ENCODE assay signal across 22 cellular contexts in genomic region chr15:45183001-45183400, GRCh38. TPM values are rescaled to one million over a fixed set of nuclear protein-coding genes. Genes with fewer than 3 reads are reported as not detected.
DNase-seq lines count a peak whose midpoint lies in the region; ATAC-seq, FAIRE-seq and TF ChIP-seq lines count a peak whose summit lies in the region.
"Had no signal": no experiment of that assay in that cellular context is flagged by ENCODE, and none has a peak within 500 bp of the region (broad histone marks: within the 10 kb centered on the region; RNA-seq: fewer than 3 reads in every experiment).

No MANE protein-coding gene starts in this region.

- no peaks in the 10 kb centered on the region for H3K9me3 ChIP-seq in K562 (replicated peaks; ENCODE audit: control insufficient read depth, insufficient read depth, low read depth, low read length)
- H3K9me3 ChIP-seq: HAP-1, right atrium auricular region, uterus had no signal

- intact Hi-C loops in K562 (cut with micrococcal nuclease) (no loop called here), Right ventricle myocardium inferior (cut with DNase I) (no loop called here), sciatic nerve (cut with DNase I) (no loop called here)

- ATAC-seq in K562 = peak; percentile 61
- ATAC-seq in HG03159 (IDR thresholded peaks at IDR 0.05; ENCODE audit: unreplicated experiment) = no peak
- ATAC-seq in Right ventricle myocardium inferior = no peak
- no peak for ATAC-seq in sciatic nerve
- ATAC-seq: GM12878, left colon had no signal

- TF ChIP-seq CTCF in K562 (IDR thresholded peaks at IDR 0.05 in 2 of 3, conservative IDR thresholded peaks at IDR 0.05 in 1 of 3; ENCODE audit: insufficient read depth in 2 of 3, low read depth in 1 of 3, low read length in 3 of 3) = peak; percentile 29 to 42 (median 32); a peak in 4 of 6 replicates
- no peak for TF ChIP-seq CTCF in progenitor cell of endocrine pancreas (IDR thresholded peaks at IDR 0.05; ENCODE audit: unreplicated experiment)

- H3K27ac ChIP-seq in K562 (ENCODE audit: extremely low read depth, low read depth, low read length) = no peak overlapping the region
- H3K27ac ChIP-seq: hepatocyte, right atrium auricular region, uterus had no signal

- H3K4me1 Mint-ChIP-seq in progenitor cell of endocrine pancreas (ENCODE audit: low read depth) = peaks cover 46% of the 10 kb centered on the region

- no peak overlapping the region for H3K4me3 Mint-ChIP-seq in progenitor cell of endocrine pancreas (ENCODE audit: low read depth)

- no peaks in the 10 kb centered on the region for H3K9me1 ChIP-seq in K562 (ENCODE audit: control insufficient read depth, insufficient read depth, low read length)

- in situ Hi-C loops in KBM-7 (cut with MboI; ENCODE audit: low pct_unique_long_range_greater_than_20kb, low sequenced_read_pairs) (no loop called here), K562 (cut with MboI) (loop anchor here (25.0 kb wide), 1 partner anchor 429 kb away; no protein-coding TSS in a partner anchor)

- no peaks in the 10 kb centered on the region for H3K36me3 ChIP-seq in K562 (ENCODE audit: control insufficient read depth, insufficient read depth, low read length)
- H3K36me3 ChIP-seq: HAP-1, right atrium auricular region, uterus had no signal

- FAIRE-seq in K562 (lab: Jason Lieb, UNC) = peak; percentile 86
- FAIRE-seq: G401.6, GM12878, HTR-8/SVneo had no signal

- H3K4me2 ChIP-seq in K562 (ENCODE audit: insufficient read depth, low read length) = no peak overlapping the region; the same call in 1 of the 2 replicates
- H3K4me2 ChIP-seq: hepatocyte had no signal

- H3K27ac Mint-ChIP-seq in progenitor cell of endocrine pancreas = peak overlapping the region; percentile 87

- peak; percentile 55 for DNase-seq in activated effector memory CD4-positive, alpha-beta T cell treated with anti-CD3 and anti-CD28 coated beads, Interleukin-2, amount 50 U/mL, for 16 hours
- DNase-seq in activated effector memory CD4-positive, alpha-beta T cell treated with Interleukin-2 at 50 U/mL for 16 hours = no peak
- peak; percentile 26 for DNase-seq in KBM-7
- peak in 1 of 4 experiments; percentile 45 for DNase-seq in K562 (ENCODE audit: extremely low read depth in 1 of 4, low spot score in 3 of 4)
- DNase-seq in progenitor cell of endocrine pancreas (ENCODE audit: low spot score, unreplicated experiment) = no peak
- no peak for DNase-seq in Right ventricle myocardium inferior (ENCODE audit: missing footprints)
- no peak for DNase-seq in sciatic nerve (ENCODE audit: low spot score)
- DNase-seq: activated CD4-positive, alpha-beta T cell treated with anti-CD3 and anti-CD28 coated beads for 48 hours; effector CD4-positive, alpha-beta T cell; left colon; NCI-H2171; nucleus accumbens; T-helper 9 cell; uterus had no signal

- no peak overlapping the region for H3K4me3 ChIP-seq in K562
- H3K4me3 ChIP-seq: GM12878, HAP-1, hepatocyte, right atrium auricular region, uterus had no signal

- no peak overlapping the region for H3K9ac ChIP-seq in K562 (ENCODE audit: insufficient read depth in 1 of 2, low read depth in 2 of 2, low read length in 2 of 2)

- H3K36me3 Mint-ChIP-seq in progenitor cell of endocrine pancreas (ENCODE audit: insufficient read depth) = peaks cover 8% of the 10 kb centered on the region

- POLR2A ChIA-PET in K562 (lab: Yijun Ruan, JAX) = interaction anchor here (0.6 to 2.8 kb wide), 3 partner anchors 16 to 31 kb away, joined by 3 to 8 read pairs (median 3); no protein-coding TSS in a partner anchor

- BruUV-seq in K562 (replicated peaks; lab: Mats Ljungman, UMichigan) = no TSS peak

- WGBS in K562 (ENCODE audit: insufficient coverage, low coverage, missing lambda C conversion rate) = 5% methylated on average over 1 of the region's 1 CpG

- CTCF ChIA-PET in K562 (lab: Yijun Ruan, JAX; ENCODE audit: low intra/inter-chr PET ratio) = no interaction called here

- no peaks in the 10 kb centered on the region for H3K79me2 ChIP-seq in K562 (ENCODE audit: control insufficient read depth, insufficient read depth, low read length)

- TF ChIP-seq POLR2A in K562 (conservative IDR thresholded peaks at IDR 0.05) = no peak

- no peak for TF ChIP-seq EP300 in K562 (IDR thresholded peaks at IDR 0.05; ENCODE audit: low read length)

- H3K27me3 Mint-ChIP-seq in progenitor cell of endocrine pancreas = no peaks in the 10 kb centered on the region

- no peak overlapping the region for H2AFZ ChIP-seq in K562 (ENCODE audit: low read depth, low read length)
- H2AFZ ChIP-seq: hepatocyte had no signal

- H4K20me1 ChIP-seq in K562 (replicated peaks; ENCODE audit: control insufficient read depth, insufficient read depth, low read length) = no peaks in the 10 kb centered on the region

- no peaks in the 10 kb centered on the region for H3K9me3 Mint-ChIP-seq in progenitor cell of endocrine pancreas (ENCODE audit: low read depth)

- no peaks in the 10 kb centered on the region for H3K27me3 ChIP-seq in K562 (ENCODE audit: control insufficient read depth in 2 of 2, insufficient read depth in 2 of 2, low read length in 2 of 2)
- H3K27me3 ChIP-seq: hepatocyte, right atrium auricular region, uterus had no signal

- peak in 1 of 2 experiments; percentile 23; a peak in 2 of 4 replicates for TF ChIP-seq RAD21 in K562 (CRISPR knock-in tag; conservative IDR thresholded peaks at IDR 0.05 in 1 of 2, IDR thresholded peaks at IDR 0.05 in 1 of 2)

- peaks cover 9 to 18% of the 10 kb centered on the region in 2 experiments; a peak in 3 of 5 replicates for H3K4me1 ChIP-seq in K562 (replicated peaks in 1 of 2; ENCODE audit: control insufficient read depth in 2 of 2, insufficient read depth in 2 of 2, low read length in 2 of 2)
- H3K4me1 ChIP-seq: uterus had no signal

RNA-seq across cellular contexts. Expression of gene SHF, which starts 4.8 kb away (rescaled TPM):
- 3.0 and 6.7 TPM in 2 replicates for total RNA-seq in K562 (2011; cell fraction: chromatin; rRNA removed; ENCODE audit: low replicate concordance)
- total RNA-seq in K562 (2011; cell fraction: nucleolus; rRNA removed) = 1.7 and 5.3 TPM in 2 replicates
- 2.5 and 6.9 TPM in 2 replicates for total RNA-seq in K562 (2011; cell fraction: nucleoplasm; rRNA removed)
- total RNA-seq in K562 (2014; rRNA removed) (0.54 and 1.1 TPM in 2 replicates), K562 (2014; rRNA removed; fragmentation: Illumina TruSeq; extraction: Trizol) (0.51 and 0.80 TPM in 2 replicates), K562 (2015; rRNA removed; fragmentation: Illumina TruSeq; extraction: Trizol) (0.62 and 0.68 TPM in 2 replicates), K562 (2021) (1.3 and 1.4 TPM in 2 replicates), progenitor cell of endocrine pancreas (61.1 and 61.7 TPM in 2 replicates), Right ventricle myocardium inferior (3.9 TPM), sciatic nerve (15.4 TPM)
- polyA plus RNA-seq in K562 (2011; rRNA removed) (0.74 and 2.2 TPM in 2 replicates), K562 (2014; fragmentation: Illumina TruSeq; extraction: Trizol) (0.95 and 1.2 TPM in 2 replicates), K562 (2014; fragmentation: Nextera tagmentation; extraction: Ambion mirVana) (not detected), K562 (2014; rRNA removed) (0.66 and 0.85 TPM in 2 replicates)
- 0.65 and 2.4 TPM in 2 replicates for polyA plus RNA-seq in K562 (2011; cell fraction: cytosol; rRNA removed)
- polyA plus RNA-seq in K562 (2011; cell fraction: nucleus; rRNA removed) = 1.4 and 4.0 TPM in 2 replicates
- polyA plus RNA-seq in K562 (2012) = 1.2 and 1.5 TPM in 2 replicates
- polyA minus RNA-seq in K562 (2011; rRNA and poly(A)+ RNA removed) = 0.36 and 2.0 TPM in 2 replicates
- polyA minus RNA-seq in K562 (2011; cell fraction: cytosol; rRNA and poly(A)+ RNA removed) = 1.5 and 2.7 TPM in 2 replicates
- polyA minus RNA-seq in K562 (2011; cell fraction: nucleus; rRNA and poly(A)+ RNA removed) = 3.0 and 4.2 TPM in 2 replicates

RNA-seq across cellular contexts. Expression of gene DUOX1, which starts 53.2 kb away (rescaled TPM):
- 1.0 TPM in 1 of 2 replicates, not detected in the other for total RNA-seq in K562 (2011; cell fraction: chromatin; rRNA removed; ENCODE audit: low replicate concordance)
- total RNA-seq in K562 (2011; cell fraction: nucleolus; rRNA removed) = 0.39 and 0.50 TPM in 2 replicates
- total RNA-seq in K562 (2011; cell fraction: nucleoplasm; rRNA removed) = 0.38 TPM in 1 of 2 replicates, not detected in the other
- not detected in 2 replicates for total RNA-seq in K562 (2014; rRNA removed)
- not detected in 2 replicates for total RNA-seq in K562 (2014; rRNA removed; fragmentation: Illumina TruSeq; extraction: Trizol)
- not detected in 2 replicates for total RNA-seq in K562 (2015; rRNA removed; fragmentation: Illumina TruSeq; extraction: Trizol)
- 0.22 TPM in 2 replicates for total RNA-seq in K562 (2021)
- polyA plus RNA-seq in K562 (2011; rRNA removed) = 0.01 TPM in 1 of 2 replicates, not detected in the other
- 0.03 TPM in 1 of 2 replicates, not detected in the other for polyA plus RNA-seq in K562 (2011; cell fraction: cytosol; rRNA removed)
- 0.04 and 0.73 TPM in 2 replicates for polyA plus RNA-seq in K562 (2011; cell fraction: nucleus; rRNA removed)
- 0.29 and 0.79 TPM in 2 replicates for polyA plus RNA-seq in K562 (2012)
- polyA plus RNA-seq in K562 (2014; fragmentation: Illumina TruSeq; extraction: Trizol) = not detected in 2 replicates
- under 1 TPM in 1 of 2 experiments, not detected in 1; 0.01 TPM for polyA plus RNA-seq in K562 (2014; fragmentation: Nextera tagmentation; extraction: Ambion mirVana)
- polyA plus RNA-seq in K562 (2014; rRNA removed) = not detected in 2 replicates
- polyA minus RNA-seq in K562 (2011; rRNA and poly(A)+ RNA removed) = not detected in 2 replicates
- polyA minus RNA-seq in K562 (2011; cell fraction: cytosol; rRNA and poly(A)+ RNA removed) = not detected in 2 replicates
- polyA minus RNA-seq in K562 (2011; cell fraction: nucleus; rRNA and poly(A)+ RNA removed) = not detected in 2 replicates
- total RNA-seq in progenitor cell of endocrine pancreas = 1.4 and 1.6 TPM in 2 replicates
- 1.0 TPM for total RNA-seq in Right ventricle myocardium inferior
- total RNA-seq in sciatic nerve = 5.9 TPM
- polyA plus RNA-seq: AG04450 had no signal

RNA-seq across cellular contexts. Expression of gene DUOXA1, which starts 53.3 kb away (rescaled TPM):
- total RNA-seq in K562 (2011; cell fraction: chromatin; rRNA removed; ENCODE audit: low replicate concordance) = 0.19 and 2.7 TPM in 2 replicates
- 0.26 and 1.8 TPM in 2 replicates for total RNA-seq in K562 (2011; cell fraction: nucleolus; rRNA removed)
- total RNA-seq in K562 (2011; cell fraction: nucleoplasm; rRNA removed) = 0.29 and 0.38 TPM in 2 replicates
- total RNA-seq in K562 (2014; rRNA removed) (not detected in 2 replicates), K562 (2014; rRNA removed; fragmentation: Illumina TruSeq; extraction: Trizol) (not detected in 2 replicates), K562 (2015; rRNA removed; fragmentation: Illumina TruSeq; extraction: Trizol) (not detected in 2 replicates), K562 (2021) (0.24 TPM in 1 of 2 replicates, not detected in the other), progenitor cell of endocrine pancreas (1.3 and 1.4 TPM in 2 replicates), Right ventricle myocardium inferior (0.68 TPM), sciatic nerve (5.9 TPM)
- polyA plus RNA-seq in K562 (2011; rRNA removed) (0.17 TPM in 1 of 2 replicates, not detected in the other), K562 (2014; fragmentation: Illumina TruSeq; extraction: Trizol) (not detected in 2 replicates), K562 (2014; fragmentation: Nextera tagmentation; extraction: Ambion mirVana) (not detected), K562 (2014; rRNA removed) (0.74 TPM in 1 of 2 replicates, not detected in the other)
- 0.12 TPM in 1 of 2 replicates, not detected in the other for polyA plus RNA-seq in K562 (2011; cell fraction: cytosol; rRNA removed)
- polyA plus RNA-seq in K562 (2011; cell fraction: nucleus; rRNA removed) = 0.28 and 1.5 TPM in 2 replicates
- polyA plus RNA-seq in K562 (2012) = 0.14 TPM in 1 of 2 replicates, not detected in the other
- 0.18 TPM in 1 of 2 replicates, not detected in the other for polyA minus RNA-seq in K562 (2011; rRNA and poly(A)+ RNA removed)
- polyA minus RNA-seq in K562 (2011; cell fraction: cytosol; rRNA and poly(A)+ RNA removed) = not detected in 2 replicates
- 0.40 TPM in 1 of 2 replicates, not detected in the other for polyA minus RNA-seq in K562 (2011; cell fraction: nucleus; rRNA and poly(A)+ RNA removed)
- polyA plus RNA-seq: AG04450, GM12878 had no signal

Comparison
In these comparisons a context has a peak if more than half of its experiments do, and no peak if none do; other contexts are left out.
1. DNase-seq: peak in activated effector memory CD4-positive, alpha-beta T cell treated with anti-CD3 and anti-CD28 coated beads, Interleukin-2, amount 50 U/mL, for 16 hours (single experiment) and KBM-7 (single experiment); none in activated effector memory CD4-positive, alpha-beta T cell treated with Interleukin-2 at 50 U/mL for 16 hours (single experiment), progenitor cell of endocrine pancreas (single experiment), Right ventricle myocardium inferior (single experiment) and sciatic nerve (single experiment).